ENCODE assay signal across 8 cellular contexts in genomic region chr19:11560404-11560988, GRCh38. TPM values are rescaled to one million over a fixed set of nuclear protein-coding genes. Genes with fewer than 3 reads are reported as not detected.
DNase-seq lines count a peak whose midpoint lies in the region; ATAC-seq and TF ChIP-seq lines count a peak whose summit lies in the region.

No MANE protein-coding gene starts in this region.

- intact Hi-C loops in right cardiac atrium (cut with DNase I): no loop called here

- H3K9me3 ChIP-seq in right cardiac atrium (ENCODE audit: control insufficient read depth, low read length): no peaks in the 10 kb centered on the region
- H3K9me3 ChIP-seq in skeletal muscle tissue (ENCODE audit: control insufficient read depth in 3 of 3, low read length in 3 of 3): no peaks in the 10 kb centered on the region

- peaks cover 0 to 6% (median 5%) of the 10 kb centered on the region in 3 donors for H3K36me3 ChIP-seq in skeletal muscle tissue (ENCODE audit: control insufficient read depth in 3 of 3, insufficient read depth in 3 of 3, low read length in 3 of 3)

- peak; percentile 67 for TF ChIP-seq CTCF in GM13977 (IDR thresholded peaks at IDR 0.05; ENCODE audit: extremely low read depth, insufficient read depth, missing control alignments)

- peaks cover 10% of the 10 kb centered on the region for H3K36me3 Mint-ChIP-seq in activated naive CD8-positive, alpha-beta T cell treated with anti-CD3 and anti-CD28 coated beads, Interleukin-2, amount 50 U/mL, for 24 hours (ENCODE audit: low read depth)

- H3K4me3 ChIP-seq in right cardiac atrium (ENCODE audit: low read length): no peak overlapping the region
- peak overlapping the region in 2 of 3 donors; percentile 10 to 98 for H3K4me3 ChIP-seq in skeletal muscle tissue (ENCODE audit: low read length in 3 of 3)

- H3K4me3 Mint-ChIP-seq in activated naive CD8-positive, alpha-beta T cell treated with anti-CD3 and anti-CD28 coated beads, Interleukin-2, amount 50 U/mL, for 24 hours: peak overlapping the region; percentile 92

- H3K9me3 Mint-ChIP-seq in activated naive CD8-positive, alpha-beta T cell treated with anti-CD3 and anti-CD28 coated beads, Interleukin-2, amount 50 U/mL, for 24 hours: no peaks in the 10 kb centered on the region

- in situ Hi-C loops in GM13977 (cut with MboI; ENCODE audit: low pct_unique_long_range_greater_than_20kb, low sequenced_read_pairs, unreplicated experiment): no loop called here

- no peak overlapping the region for H3K9ac ChIP-seq in skeletal muscle tissue (ENCODE audit: low read depth in 1 of 3, low read length in 3 of 3)

- H3K27me3 Mint-ChIP-seq in activated naive CD8-positive, alpha-beta T cell treated with anti-CD3 and anti-CD28 coated beads, Interleukin-2, amount 50 U/mL, for 24 hours: no peaks in the 10 kb centered on the region

- peaks cover 43% of the 10 kb centered on the region for H3K4me1 Mint-ChIP-seq in activated naive CD8-positive, alpha-beta T cell treated with anti-CD3 and anti-CD28 coated beads, Interleukin-2, amount 50 U/mL, for 24 hours

- peak overlapping the region; percentile 86 for H3K27ac Mint-ChIP-seq in activated naive CD8-positive, alpha-beta T cell treated with anti-CD3 and anti-CD28 coated beads, Interleukin-2, amount 50 U/mL, for 24 hours

- 0 out of 2 replicates have a peak, but pooled peaks have one; percentile 20 for TF ChIP-seq POLR2A in Raji (IDR thresholded peaks at IDR 0.05; ENCODE audit: insufficient read depth, low read depth, low read length)

- H3K27me3 ChIP-seq in right cardiac atrium (ENCODE audit: control insufficient read depth, insufficient read depth) (no peaks in the 10 kb centered on the region), skeletal muscle tissue (ENCODE audit: control insufficient read depth in 3 of 3, insufficient read depth in 3 of 3, low read length in 3 of 3) (no peaks in the 10 kb centered on the region)

- 14% methylated on average over 9 of the region's 9 CpGs for WGBS in right cardiac atrium

- ATAC-seq in activated naive CD8-positive, alpha-beta T cell treated with anti-CD3 and anti-CD28 coated beads, Interleukin-2, amount 50 U/mL, for 24 hours: peak; percentile 69
- ATAC-seq in right cardiac atrium (peak; percentile 39 to 63), GM18519 (IDR thresholded peaks at IDR 0.05; ENCODE audit: low FRiP score, unreplicated experiment) (no peak)

- DNase-seq in AG20443 (ENCODE audit: low spot score) (peak; percentile 59), GM13977 (ENCODE audit: low spot score) (peak; percentile 77), Kasumi-1 (lab: John Stamatoyannopoulos, UW) (peak; percentile 83 to 91), right cardiac atrium (no peak)
- DNase-seq in activated naive CD8-positive, alpha-beta T cell treated with anti-CD3 and anti-CD28 coated beads, Interleukin-2, amount 50 U/mL, for 24 hours: peak; percentile 71

- H3K27ac ChIP-seq in right cardiac atrium (ENCODE audit: low read length): no peak overlapping the region
- H3K27ac ChIP-seq in skeletal muscle tissue (ENCODE audit: low read depth, low read length): no peak overlapping the region

- peaks cover 5% of the 10 kb centered on the region for H3K4me1 ChIP-seq in right cardiac atrium (ENCODE audit: control insufficient read depth, insufficient read depth, low read length)
- H3K4me1 ChIP-seq in skeletal muscle tissue (ENCODE audit: control insufficient read depth in 3 of 3, insufficient read depth in 3 of 3, low read length in 3 of 3): peaks cover 13 to 32% (median 21%) of the 10 kb centered on the region in 3 donors

RNA-seq across cellular contexts. Expression of gene ELOF1, which starts 1.5 kb away (rescaled TPM):
- total RNA-seq in right cardiac atrium (10 to 100 TPM; 35.2 to 47.4 (median 41.0) TPM), skeletal muscle tissue (16.2 TPM)
- polyA plus RNA-seq in right cardiac atrium: 54.9 TPM

RNA-seq across cellular contexts. Expression of gene ACP5, which starts 16.9 kb away (rescaled TPM):
- total RNA-seq in right cardiac atrium (1 to 10 TPM; 2.9 to 8.4 (median 6.1) TPM), skeletal muscle tissue (3.7 TPM)
- polyA plus RNA-seq in right cardiac atrium: 3.8 TPM

RNA-seq across cellular contexts. Expression of gene CNN1, which starts 21.8 kb away (rescaled TPM):
- total RNA-seq in right cardiac atrium (100 to 1,000 TPM; 150 to 246 (median 173) TPM), skeletal muscle tissue (28.7 TPM)
- polyA plus RNA-seq in right cardiac atrium: 298 TPM

RNA-seq across cellular contexts. Expression of gene ECSIT, which starts 31.6 kb away (rescaled TPM):
- total RNA-seq in right cardiac atrium (100 to 1,000 TPM in 2 of 4 donors, 10 to 100 TPM in 2; 88.1 to 126 (median 105) TPM), skeletal muscle tissue (43.8 TPM)
- polyA plus RNA-seq in right cardiac atrium: 133 TPM

RNA-seq across cellular contexts. Expression of gene ZNF627, which starts 36.8 kb away (rescaled TPM):
- total RNA-seq in right cardiac atrium: 1 to 10 TPM; 6.4 to 7.3 (median 7.0) TPM
- 4.2 TPM for polyA plus RNA-seq in right cardiac atrium
- 30.8 TPM for total RNA-seq in skeletal muscle tissue

Comparison
In these comparisons a context has a peak if more than half of its experiments do, and no peak if none do; other contexts are left out.
1. DNase-seq: peak in AG20443 (single experiment), GM13977 (single experiment), Kasumi-1 (2 of 2) and activated naive CD8-positive, alpha-beta T cell treated with anti-CD3 and anti-CD28 coated beads, Interleukin-2, amount 50 U/mL, for 24 hours (single experiment); none in right cardiac atrium (0 of 3).